8 cellular contexts compared by ENCODE assay signal in the genomic region with DNA sequence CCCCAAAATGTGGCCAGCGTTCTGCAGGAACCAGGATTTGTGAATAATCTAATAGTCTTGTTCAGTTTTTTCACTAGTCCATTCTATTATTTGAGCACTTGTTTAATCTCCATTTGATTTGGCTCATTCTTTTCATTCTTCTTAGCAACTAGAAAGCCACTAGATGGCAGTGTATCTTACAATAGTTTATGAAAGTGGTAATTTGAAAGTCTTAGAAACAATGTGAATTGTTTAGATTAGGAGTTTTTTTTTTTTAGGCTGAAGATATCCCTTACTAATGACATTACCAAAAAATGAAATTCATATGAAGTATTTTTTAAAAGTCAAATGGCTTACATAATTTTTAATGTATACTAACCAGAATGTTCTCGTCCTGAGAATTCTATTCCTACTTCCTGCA. TPM values are rescaled to one million over a fixed set of nuclear protein-coding genes. Genes with fewer than 3 reads are reported as not detected.
DNase-seq lines count a peak whose midpoint lies in the region; ATAC-seq and TF ChIP-seq lines count a peak whose summit lies in the region.

No MANE protein-coding gene starts in this region.

- H4K8ac ChIP-seq in IMR-90 (ENCODE audit: low read depth in 2 of 2, low read length in 2 of 2) = no peak overlapping the region

- no peak overlapping the region for H3K4me3 Mint-ChIP-seq in WTC11

- H2AK9ac ChIP-seq in IMR-90 (replicated peaks; ENCODE audit: low read depth, low read length, poor library complexity) = no peak overlapping the region

- no peak overlapping the region for H3K56ac ChIP-seq in IMR-90 (ENCODE audit: extremely low read depth, insufficient read depth, low read length)

- no peaks in the 10 kb centered on the region; the same call in 1 of the 2 replicates for H3K36me3 ChIP-seq in IMR-90 (ENCODE audit: control insufficient read depth, insufficient read depth, low read length)
- peaks cover 0 to 23% of the 10 kb centered on the region in 2 donors for H3K36me3 ChIP-seq in adrenal gland (replicated peaks in 1 of 2)
- peaks cover 0 to 36% (median 31%) of the 10 kb centered on the region in 4 donors for H3K36me3 ChIP-seq in liver (ENCODE audit: control insufficient read depth in 4 of 4, insufficient read depth in 3 of 4, low read depth in 1 of 4, low read length in 3 of 4)

- H2AFZ ChIP-seq in IMR-90 (replicated peaks; ENCODE audit: low read length, poor library complexity) = no peak overlapping the region

- H3K27ac Mint-ChIP-seq in WTC11 = no peak overlapping the region

- no peaks in the 10 kb centered on the region for H3K79me1 ChIP-seq in IMR-90 (ENCODE audit: low read depth in 1 of 2, low read length in 2 of 2)

- CTCF ChIA-PET in IMR-90 (lab: Yijun Ruan, JAX) = interaction anchor here (0.6 to 0.7 kb wide), 3 partner anchors 16 to 157 kb away, joined by 3 to 5 read pairs (median 3); no protein-coding TSS in a partner anchor
- CTCF ChIA-PET in WTC11 (lab: Charles Lee) = interaction anchor here (0.7 to 1.5 kb wide), 3 partner anchors 10 to 307 kb away, joined by 3 to 4 read pairs (median 3); no protein-coding TSS in a partner anchor

- no peak for TF ChIP-seq POLR2A in IMR-90 (IDR thresholded peaks at IDR 0.05; ENCODE audit: low read depth, low read length)
- TF ChIP-seq POLR2A in adrenal gland (IDR thresholded peaks at IDR 0.05) = no peak

- H3K27me3 Mint-ChIP-seq in WTC11 (ENCODE audit: low read depth) = no peaks in the 10 kb centered on the region

- H2AK5ac ChIP-seq in IMR-90 (ENCODE audit: low read depth, low read length) = no peak overlapping the region

- H3K4me2 ChIP-seq in IMR-90 (ENCODE audit: low read depth, low read length) = no peak overlapping the region

- no peak overlapping the region for H4K91ac ChIP-seq in IMR-90 (ENCODE audit: insufficient read depth, low read depth, low read length)

- H3K9me1 ChIP-seq in IMR-90 (ENCODE audit: insufficient read depth, low read length) = no peaks in the 10 kb centered on the region

- H3K9me3 ChIP-seq in IMR-90 (ENCODE audit: control insufficient read depth, insufficient read depth, low read length) (no peaks in the 10 kb centered on the region), adrenal gland (replicated peaks in 1 of 3) (no peaks in the 10 kb centered on the region), liver (ENCODE audit: control insufficient read depth in 4 of 4, low read length in 3 of 4) (no peaks in the 10 kb centered on the region)

- H2BK15ac ChIP-seq in IMR-90 (ENCODE audit: low read depth, low read length) = no peak overlapping the region

- WGBS in IMR-90 (ENCODE audit: extremely low coverage in 2 of 2, insufficient read length in 1 of 2), 2 experiments = no CpG with 5 or more reads among the region's 2 CpGs
- 46 to 69% (median 53%) methylated on average over 2 of the region's 2 CpGs for WGBS in adrenal gland, 4 donors
- 78% methylated on average over 2 of the region's 2 CpGs for WGBS in liver

- peak; percentile 73 for TF ChIP-seq CTCF in C4-2B (conservative IDR thresholded peaks at IDR 0.05)
- peak; percentile 50 for TF ChIP-seq CTCF in IMR-90 (conservative IDR thresholded peaks at IDR 0.05; ENCODE audit: low read depth, low read length)
- TF ChIP-seq CTCF in adrenal gland (IDR thresholded peaks at IDR 0.05) = peak; percentile 30 to 69 (median 54)
- peak; percentile 31 for TF ChIP-seq CTCF in liver (IDR thresholded peaks at IDR 0.05; ENCODE audit: low read depth, low read length, missing input control)
- no peak for TF ChIP-seq CTCF in coronary artery (IDR thresholded peaks at IDR 0.05)
- no peak for TF ChIP-seq CTCF in WTC11 (IDR thresholded peaks at IDR 0.05)

- H3K27ac ChIP-seq in C4-2B (no peak overlapping the region), IMR-90 (ENCODE audit: insufficient read depth, low read length) (no peak overlapping the region), adrenal gland (peak overlapping the region in 2 of 5 donors; percentile 45 to 58), liver (ENCODE audit: low read depth in 1 of 2, low read length in 2 of 2) (no peak overlapping the region), coronary artery (no peak overlapping the region)

- POLR2A ChIA-PET in IMR-90 (lab: Charles Lee; ENCODE audit: unreplicated experiment) = no interaction called here
- POLR2A ChIA-PET in WTC11 (lab: Charles Lee) = no interaction called here

- ATAC-seq in IMR-90 (ENCODE audit: low read depth) (peak; percentile 60; the same call in 1 of the 2 replicates), HG03108 (IDR thresholded peaks at IDR 0.05; ENCODE audit: unreplicated experiment) (no peak), HG03439 (IDR thresholded peaks at IDR 0.05; ENCODE audit: unreplicated experiment) (no peak), WTC11 (no peak)

- H3K4ac ChIP-seq in IMR-90 (ENCODE audit: low read depth, low read length) = no peak overlapping the region

- intact Hi-C loops in IMR-90 (cut with micrococcal nuclease) (no loop called here), adrenal gland (cut with DNase I) (no loop called here)

- dilution Hi-C loops in IMR-90 (cut with HindIII; ENCODE audit: low sequenced_read_pairs, unreplicated experiment) = no loop called here

- in situ Hi-C loops in IMR-90 (cut with MboI; ENCODE audit: low sequenced_read_pairs) = no loop called here

- H4K5ac ChIP-seq in IMR-90 (ENCODE audit: low read depth, low read length) = no peak overlapping the region

- TF ChIP-seq RAD21 in IMR-90 (IDR thresholded peaks at IDR 0.05; ENCODE audit: low read length) (peak; percentile 30), liver (IDR thresholded peaks at IDR 0.05) (peak; percentile 67 to 79)

- H3K36me3 Mint-ChIP-seq in WTC11 = peaks cover 4% of the 10 kb centered on the region; the same call in 1 of the 2 replicates

- no peaks in the 10 kb centered on the region for H3K9me3 Mint-ChIP-seq in WTC11

- no peak overlapping the region for H2BK120ac ChIP-seq in IMR-90 (ENCODE audit: low read depth, low read length)

- H3K23ac ChIP-seq in IMR-90 (ENCODE audit: low read depth, low read length) = no peak overlapping the region

- H2BK20ac ChIP-seq in IMR-90 (ENCODE audit: low read depth, low read length) = no peak overlapping the region

- DNase-seq in IMR-90 = peak; percentile 44
- no peak for DNase-seq in adrenal gland
- DNase-seq in coronary artery (ENCODE audit: low spot score) = no peak
- DNase-seq in WTC11 (ENCODE audit: low spot score) = no peak

- BruUV-seq in IMR-90 (replicated peaks; lab: Mats Ljungman, UMichigan) = no TSS peak

- no peaks in the 10 kb centered on the region for H3K4me1 Mint-ChIP-seq in WTC11

- H4K20me1 ChIP-seq in IMR-90 (ENCODE audit: insufficient read depth, low read length) = no peaks in the 10 kb centered on the region

- H3K27me3 ChIP-seq in IMR-90 (ENCODE audit: control insufficient read depth, insufficient read depth, low read length) (no peaks in the 10 kb centered on the region), adrenal gland (no peaks in the 10 kb centered on the region), liver (ENCODE audit: control insufficient read depth in 4 of 4, insufficient read depth in 4 of 4, low read length in 3 of 4) (no peaks in the 10 kb centered on the region)

- H3K14ac ChIP-seq in IMR-90 (replicated peaks; ENCODE audit: low read depth, low read length) = no peak overlapping the region

- no peaks in the 10 kb centered on the region for H3K4me1 ChIP-seq in IMR-90 (ENCODE audit: control insufficient read depth, insufficient read depth, low read length)
- H3K4me1 ChIP-seq in adrenal gland (replicated peaks in 1 of 2) = peaks cover 0 to 12% of the 10 kb centered on the region in 2 donors
- peaks cover 7 to 13% (median 11%) of the 10 kb centered on the region in 4 donors for H3K4me1 ChIP-seq in liver (ENCODE audit: control insufficient read depth in 4 of 4, insufficient read depth in 4 of 4, low read length in 3 of 4)

- H3K18ac ChIP-seq in IMR-90 (ENCODE audit: low read depth, low read length) = no peak overlapping the region

- H2BK5ac ChIP-seq in IMR-90 (ENCODE audit: low read depth, low read length, poor library complexity, severe bottlenecking) = no peak overlapping the region

- no peak overlapping the region for H3K4me3 ChIP-seq in IMR-90 (ENCODE audit: insufficient read depth, low read depth, low read length)
- no peak overlapping the region for H3K4me3 ChIP-seq in adrenal gland
- H3K4me3 ChIP-seq in liver (ENCODE audit: low read depth in 1 of 3, low read length in 3 of 3) = no peak overlapping the region
- no peak overlapping the region for H3K4me3 ChIP-seq in coronary artery

- H3K9ac ChIP-seq in IMR-90 (ENCODE audit: low read depth, low read length) (no peak overlapping the region), liver (ENCODE audit: low read depth in 1 of 2, low read length in 2 of 2) (no peak overlapping the region)

RNA-seq across cellular contexts. Expression of a gene that starts 6.7 kb away (rescaled TPM):
- total RNA-seq in IMR-90 (2012; rRNA removed) = 10.2 and 15.0 TPM in 2 replicates
- polyA plus RNA-seq in IMR-90 (2012; rRNA removed) = 5.6 and 7.5 TPM in 2 replicates
- polyA plus RNA-seq in IMR-90 (2012; cell fraction: cytosol; rRNA removed) = 5.0 and 6.0 TPM in 2 replicates
- polyA plus RNA-seq in IMR-90 (2012; cell fraction: nucleus; rRNA removed; ENCODE audit: low replicate concordance) = 12.0 and 13.7 TPM in 2 replicates
- 10 to 100 TPM; 12.2 to 45.1 (median 25.3) TPM for total RNA-seq in adrenal gland
- 10 to 100 TPM in 2 of 3 donors, 1 to 10 TPM in 1; 9.2 to 18.0 (median 16.4) TPM for polyA plus RNA-seq in adrenal gland
- total RNA-seq in liver = 10 to 100 TPM; 26.0 to 79.1 TPM
- polyA plus RNA-seq in liver = 10 to 100 TPM in 1 of 2 donors, 1 to 10 TPM in 1; 8.8 to 12.2 TPM
- 15.7 to 18.3 TPM (median 16.9 TPM) in 3 replicates for total RNA-seq in WTC11 (2021)

RNA-seq across cellular contexts. Expression of a gene that starts 6.7 kb away (rescaled TPM):
- total RNA-seq in IMR-90 (2012; rRNA removed) (6.1 and 7.0 TPM in 2 replicates), adrenal gland (10 to 100 TPM in 1 of 8 donors, 1 to 10 TPM in 6, under 1 TPM in 1; 0.78 to 10.1 (median 3.6) TPM), liver (10 to 100 TPM in 1 of 2 donors, 1 to 10 TPM in 1; 2.1 to 10.6 TPM), WTC11 (2021) (8.5 to 10.5 TPM (median 9.2 TPM) in 3 replicates)
- polyA plus RNA-seq in IMR-90 (2012; rRNA removed) (2.2 and 3.7 TPM in 2 replicates), adrenal gland (1 to 10 TPM; 1.7 to 3.9 (median 2.7) TPM), liver (1 to 10 TPM in 1 of 2 donors, under 1 TPM in 1; 0.83 to 1.6 TPM)
- 0.59 and 1.5 TPM in 2 replicates for polyA plus RNA-seq in IMR-90 (2012; cell fraction: cytosol; rRNA removed)
- 2.1 and 8.4 TPM in 2 replicates for polyA plus RNA-seq in IMR-90 (2012; cell fraction: nucleus; rRNA removed; ENCODE audit: low replicate concordance)

RNA-seq across cellular contexts. Expression of a gene that starts 35.8 kb away (rescaled TPM):
- total RNA-seq in IMR-90 (2012; rRNA removed) = 0.54 and 0.56 TPM in 2 replicates
- polyA plus RNA-seq in IMR-90 (2012; rRNA removed) = 0.50 and 0.55 TPM in 2 replicates
- 0.01 and 0.14 TPM in 2 replicates for polyA plus RNA-seq in IMR-90 (2012; cell fraction: cytosol; rRNA removed)
- polyA plus RNA-seq in IMR-90 (2012; cell fraction: nucleus; rRNA removed; ENCODE audit: low replicate concordance) = 0.08 and 0.57 TPM in 2 replicates
- total RNA-seq in adrenal gland = 10 to 100 TPM in 4 of 8 donors, 1 to 10 TPM in 4; 4.7 to 21.4 (median 9.2) TPM
- 10 to 100 TPM; 14.5 to 27.9 (median 18.1) TPM for polyA plus RNA-seq in adrenal gland
- 10 to 100 TPM; 55.6 to 71.8 TPM for total RNA-seq in liver
- 10 to 100 TPM; 29.2 to 45.1 TPM for polyA plus RNA-seq in liver
- total RNA-seq in WTC11 (2021) = 5.0 to 6.5 TPM (median 6.5 TPM) in 3 replicates

RNA-seq across cellular contexts. Expression of a gene that starts 58.0 kb away (rescaled TPM):
- total RNA-seq in IMR-90 (2012; rRNA removed) = 99.4 and 109 TPM in 2 replicates
- polyA plus RNA-seq in IMR-90 (2012; rRNA removed) = 19.9 and 34.5 TPM in 2 replicates
- 5.5 and 19.0 TPM in 2 replicates for polyA plus RNA-seq in IMR-90 (2012; cell fraction: cytosol; rRNA removed)
- polyA plus RNA-seq in IMR-90 (2012; cell fraction: nucleus; rRNA removed; ENCODE audit: low replicate concordance) = 14.9 and 23.0 TPM in 2 replicates
- 10 to 100 TPM; 19.0 to 86.1 (median 40.6) TPM for total RNA-seq in adrenal gland
- 10 to 100 TPM; 22.0 to 34.0 (median 30.3) TPM for polyA plus RNA-seq in adrenal gland
- total RNA-seq in liver = 10 to 100 TPM; 38.7 to 42.8 TPM
- 10 to 100 TPM; 10.1 to 14.9 TPM for polyA plus RNA-seq in liver
- 40.8 to 48.5 TPM (median 44.6 TPM) in 3 replicates for total RNA-seq in WTC11 (2021)

Comparison
In these comparisons a context has a peak if more than half of its experiments do, and no peak if none do; other contexts are left out.
1. CTCF ChIP-seq: peak in C4-2B (single experiment), IMR-90 (single experiment), adrenal gland (6 of 6) and liver (single experiment); none in coronary artery (single experiment) and WTC11 (single experiment).